ENCODE assay signal across 8 cellular contexts in genomic region chr1:208243851-208244583, GRCh38. TPM values are rescaled to one million over a fixed set of nuclear protein-coding genes. Genes with fewer than 3 reads are reported as not detected.
DNase-seq lines count a peak whose midpoint lies in the region; ATAC-seq and TF ChIP-seq lines count a peak whose summit lies in the region.

Gene PLXNA2, minus strand, starts transcription at chr1:208244384. Its CDS starts 26,462 bp downstream, at chr1:208217922.

- peak within 1 kb of the TSS; percentile 80 to 83 for H3K9ac ChIP-seq in stomach smooth muscle (ENCODE audit: low read length in 2 of 2)

- peaks cover 10 to 32% of the 10 kb centered on the region in 2 donors for H3K4me1 Mint-ChIP-seq in natural killer cell

- no peaks in the 10 kb centered on the region for H3K9me3 ChIP-seq in stomach smooth muscle (ENCODE audit: control insufficient read depth in 2 of 2, low read length in 2 of 2)

- in situ Hi-C loops in GM13977 (cut with MboI; ENCODE audit: low pct_unique_long_range_greater_than_20kb, low sequenced_read_pairs, unreplicated experiment) = loop anchor here (10.0 to 25.0 kb wide), 2 partner anchors 107 to 219 kb away; no protein-coding TSS in a partner anchor
- in situ Hi-C loops in KBM-7 (cut with MboI; ENCODE audit: low pct_unique_long_range_greater_than_20kb, low sequenced_read_pairs) = loop anchor here (25.0 kb wide), 1 partner anchor 207 kb away; no protein-coding TSS in a partner anchor

- no peaks in the 10 kb centered on the region for H3K36me3 ChIP-seq in stomach smooth muscle (ENCODE audit: control insufficient read depth in 2 of 2, insufficient read depth in 2 of 2, low read length in 2 of 2)

- DNase-seq in GM13977 (ENCODE audit: low spot score) = peak; percentile 61
- DNase-seq in KBM-7 = peak; percentile 75
- peak; percentile 83 for DNase-seq in RPMI7951 (ENCODE audit: low read depth)
- peak; percentile 85 for DNase-seq in activated effector memory CD4-positive, alpha-beta T cell treated with anti-CD3 and anti-CD28 coated beads, Interleukin-2, amount 50 U/mL, for 16 hours
- DNase-seq in fibroblast of the aortic adventitia (ENCODE audit: low read depth) = peak; percentile 52
- peak; percentile 62 for DNase-seq in natural killer cell
- no peak for DNase-seq in inferior parietal cortex (ENCODE audit: extremely low spot score)

- peaks cover 60% of the 10 kb centered on the region for H3K4me1 ChIP-seq in stomach smooth muscle (ENCODE audit: control insufficient read depth, insufficient read depth, low read length)

- H3K4me3 ChIP-seq in fibroblast of the aortic adventitia (ENCODE audit: low read depth, low read length) (peak within 1 kb of the TSS; percentile 85), stomach smooth muscle (ENCODE audit: low read length in 2 of 2) (peak within 1 kb of the TSS; percentile 87 to 90)

- H3K27me3 ChIP-seq in stomach smooth muscle (ENCODE audit: control insufficient read depth in 1 of 2, insufficient read depth in 2 of 2, low read length in 2 of 2) = no peaks in the 10 kb centered on the region

- H3K9me3 Mint-ChIP-seq in natural killer cell = no peaks in the 10 kb centered on the region

- TF ChIP-seq CTCF in GM13977 (IDR thresholded peaks at IDR 0.05; ENCODE audit: extremely low read depth, insufficient read depth, missing control alignments) = no peak
- TF ChIP-seq CTCF in fibroblast of the aortic adventitia (IDR thresholded peaks at IDR 0.05; ENCODE audit: insufficient read depth, low read length) = no peak
- no peak for TF ChIP-seq CTCF in natural killer cell (IDR thresholded peaks at IDR 0.05)

- H3K27ac Mint-ChIP-seq in natural killer cell = peak within 1 kb of the TSS; percentile 17 to 62

- intact Hi-C loops in natural killer cell (cut with micrococcal nuclease) = no loop called here

- peak within 1 kb of the TSS; percentile 87 for H3K27ac ChIP-seq in stomach smooth muscle (ENCODE audit: low read length)

- ATAC-seq in natural killer cell = peak; percentile 77 to 86 (median 77)

- peak within 1 kb of the TSS; percentile 91 for H3K4me3 Mint-ChIP-seq in natural killer cell

- peaks cover 24 to 28% of the 10 kb centered on the region in 2 donors for H3K27me3 Mint-ChIP-seq in natural killer cell (ENCODE audit: low read depth in 2 of 2)

- H3K36me3 Mint-ChIP-seq in natural killer cell = no peaks in the 10 kb centered on the region

RNA-seq across cellular contexts. Expression of gene PLXNA2, which starts in this region (rescaled TPM):
- total RNA-seq in RPMI7951 (2014; rRNA removed; shearing (Covaris generic)) = 7.0 and 9.4 TPM in 2 replicates
- total RNA-seq in fibroblast of the aortic adventitia (ENCODE audit: low replicate concordance) = 4.3 and 8.0 TPM in 2 replicates
- 1 to 10 TPM; 2.8 to 8.4 (median 2.8) TPM for total RNA-seq in natural killer cell
